20 cellular contexts compared by ENCODE assay signal in the genomic region with DNA sequence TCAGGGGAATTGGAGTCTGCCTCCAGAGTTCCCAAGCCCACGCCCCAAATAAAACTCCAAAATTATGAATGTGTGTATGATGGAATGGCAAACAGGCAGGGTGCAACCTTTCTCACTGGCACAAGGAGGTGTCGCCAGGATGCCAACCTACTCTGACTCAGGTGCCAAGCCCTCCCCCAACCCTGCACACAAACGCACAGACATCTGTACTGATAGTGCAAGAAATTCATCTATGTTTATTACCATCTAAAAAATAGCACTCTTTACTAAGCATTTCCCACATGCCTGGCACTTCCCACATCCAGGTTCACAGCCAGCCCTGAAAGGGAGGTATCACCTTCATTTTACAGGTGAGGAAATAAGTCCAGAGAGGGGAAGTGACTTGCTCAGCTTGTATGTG. TPM values are rescaled to one million over a fixed set of nuclear protein-coding genes. Genes with fewer than 3 reads are reported as not detected.
DNase-seq lines count a peak whose midpoint lies in the region; ATAC-seq and TF ChIP-seq lines count a peak whose summit lies in the region.
"Had no signal": no experiment of that assay in that cellular context is flagged by ENCODE, and none has a peak within 500 bp of the region (broad histone marks: within the 10 kb centered on the region; RNA-seq: fewer than 3 reads in every experiment).

No MANE protein-coding gene starts in this region.

- peaks cover 10% of the 10 kb centered on the region for H3K79me1 ChIP-seq in neuronal stem cell (ENCODE audit: low read depth, low read length)

- no peak overlapping the region for H2BK120ac ChIP-seq in neuronal stem cell (ENCODE audit: low read depth, low read length)

- H3K18ac ChIP-seq in neuronal stem cell (ENCODE audit: low read length), result no peak overlapping the region

- peaks cover 2% of the 10 kb centered on the region for H3K4me1 Mint-ChIP-seq in glutamatergic neuron (ENCODE audit: low read depth, unreplicated experiment)
- H3K4me1 Mint-ChIP-seq: CD8-positive, alpha-beta memory T cell had no signal

- H3K9ac ChIP-seq in HUES64 (ENCODE audit: low read depth, low read length) (peak overlapping the region; percentile 24; the same call in 1 of the 2 replicates), iPS-15b (ENCODE audit: low read depth, low read length) (no peak overlapping the region), neuronal stem cell (ENCODE audit: low read depth, low read length, poor library complexity) (peak overlapping the region; percentile 64), colonic mucosa (ENCODE audit: low read depth in 2 of 2, low read length in 2 of 2) (no peak overlapping the region)
- H3K9ac ChIP-seq: BLaER1 treated with 17β-estradiol and CSF1 and Interleukin-3, amounts not matched to agents 10 nM and 100 nM had no signal

- H3K23ac ChIP-seq in neuronal stem cell (ENCODE audit: low read depth, low read length, poor library complexity), result no peak overlapping the region

- no peak overlapping the region for H3K27ac Mint-ChIP-seq in glutamatergic neuron (ENCODE audit: unreplicated experiment)
- H3K27ac Mint-ChIP-seq: IgD-negative memory B cell had no signal

- no peak overlapping the region for H2AFZ ChIP-seq in neuronal stem cell (ENCODE audit: low read length)

- no peak overlapping the region for H2BK5ac ChIP-seq in neuronal stem cell (ENCODE audit: low read length)

- no peak overlapping the region for H3K4ac ChIP-seq in neuronal stem cell (ENCODE audit: low read length)

- H2BK15ac ChIP-seq in neuronal stem cell (ENCODE audit: low read length), result peak overlapping the region; percentile 90

- H3K4me3 ChIP-seq in HUES64 (ENCODE audit: low read length) (peak overlapping the region; percentile 58), iPS-15b (ENCODE audit: low read depth, low read length) (peak overlapping the region; percentile 52), neuronal stem cell (ENCODE audit: low read length in 2 of 2) (peak overlapping the region; percentile 61 to 83), tibial artery (no peak overlapping the region), colonic mucosa (no peak overlapping the region)
- H3K4me3 ChIP-seq: BLaER1 treated with 17β-estradiol and CSF1 and Interleukin-3, amounts not matched to agents 10 nM and 100 nM had no signal

- no peak for TF ChIP-seq CTCF in 22Rv1 (IDR thresholded peaks at IDR 0.05)
- TF ChIP-seq CTCF in glutamatergic neuron (IDR thresholded peaks at IDR 0.05; ENCODE audit: partially characterized antibody, unreplicated experiment), result no peak
- TF ChIP-seq CTCF in tibial artery (IDR thresholded peaks at IDR 0.05), result no peak
- no peak for TF ChIP-seq CTCF in colonic mucosa (IDR thresholded peaks at IDR 0.05)
- TF ChIP-seq CTCF in omental fat pad (IDR thresholded peaks at IDR 0.05), result no peak

- H4K91ac ChIP-seq in neuronal stem cell (ENCODE audit: low read depth, low read length, poor library complexity), result no peak overlapping the region

- H3K36me3 Mint-ChIP-seq in glutamatergic neuron (ENCODE audit: unreplicated experiment), result peaks cover 5% of the 10 kb centered on the region
- H3K36me3 Mint-ChIP-seq: CD8-positive, alpha-beta memory T cell; IgD-negative memory B cell had no signal

- 91% methylated on average over 3 of the region's 3 CpGs for WGBS in HUES64
- WGBS in neuronal stem cell (ENCODE audit: extremely low coverage in 2 of 2, insufficient read length in 2 of 2, insufficient replicate concordance in 1 of 2), 2 donors, result no CpG with 5 or more reads among the region's 3 CpGs

- peaks cover 8% of the 10 kb centered on the region for H3K4me1 ChIP-seq in HUES64 (ENCODE audit: insufficient read depth, low read length)
- H3K4me1 ChIP-seq in iPS-15b (ENCODE audit: control insufficient read depth, insufficient read depth, low read length), result peaks cover 4% of the 10 kb centered on the region
- H3K4me1 ChIP-seq in neuronal stem cell (ENCODE audit: control insufficient read depth in 2 of 2, insufficient read depth in 1 of 2, low read depth in 1 of 2, low read length in 2 of 2), result peaks cover 15 to 24% of the 10 kb centered on the region in 2 donors
- peaks cover 0 to 25% (median 12%) of the 10 kb centered on the region in 4 donors for H3K4me1 ChIP-seq in tibial artery
- no peaks in the 10 kb centered on the region for H3K4me1 ChIP-seq in colonic mucosa
- H3K4me1 ChIP-seq: BLaER1 treated with 17β-estradiol and CSF1 and Interleukin-3, amounts not matched to agents 10 nM and 100 nM had no signal

- H2AK5ac ChIP-seq in neuronal stem cell (ENCODE audit: low read depth, low read length), result no peak overlapping the region

- H4K8ac ChIP-seq in neuronal stem cell (ENCODE audit: low read depth, low read length), result no peak overlapping the region

- H3K36me3 ChIP-seq in HUES64 (ENCODE audit: insufficient read depth, low read length) (peaks cover 37% of the 10 kb centered on the region), iPS-15b (ENCODE audit: control insufficient read depth, insufficient read depth, low read length) (peaks cover 3% of the 10 kb centered on the region), neuronal stem cell (replicated peaks in 1 of 2; ENCODE audit: control insufficient read depth in 2 of 2, insufficient read depth in 2 of 2, low read length in 2 of 2) (peaks cover 24 to 48% of the 10 kb centered on the region in 2 donors), tibial artery (peaks cover 0 to under 1% (median 0%) of the 10 kb centered on the region in 3 donors), colonic mucosa (no peaks in the 10 kb centered on the region)
- H3K36me3 ChIP-seq: BLaER1 treated with 17β-estradiol and CSF1 and Interleukin-3, amounts not matched to agents 10 nM and 100 nM had no signal

- DNase-seq in neuronal stem cell (ENCODE audit: low spot score) (no peak), glutamatergic neuron (no peak), tibial artery (no peak), colonic mucosa (no peak), omental fat pad (ENCODE audit: low spot score) (no peak)
- DNase-seq: CD8-positive, alpha-beta memory T cell; DMS79 treated with DMSO at 0.1 percent for 48 hours; Kasumi-1; MM.1S; NCI-H1105; NCI-H1694 treated with DMSO at 0.1 percent for 48 hours; NCI-H69; NK-92 treated with Interleukin-12 subunit alpha and Interleukin-12 subunit beta, amount 100 ng/mL, for 24 hours; OCI-M1; SHP77 treated with DMSO at 0.1 percent for 48 hours had no signal

- H3K9me3 Mint-ChIP-seq in glutamatergic neuron (ENCODE audit: unreplicated experiment), result no peaks in the 10 kb centered on the region
- H3K9me3 Mint-ChIP-seq: CD8-positive, alpha-beta memory T cell; IgD-negative memory B cell had no signal

- no peak overlapping the region for H3K14ac ChIP-seq in neuronal stem cell (ENCODE audit: low read length)

- H3K4me3 Mint-ChIP-seq in glutamatergic neuron (ENCODE audit: unreplicated experiment), result no peak overlapping the region
- H3K4me3 Mint-ChIP-seq: IgD-negative memory B cell had no signal

- intact Hi-C loops in tibial artery (cut with DNase I; ENCODE audit: low total_unique reads), result no loop called here
- intact Hi-C loops in colonic mucosa (cut with DNase I), result no loop called here

- ATAC-seq in omental fat pad (ENCODE audit: low FRiP score), result no peak

- H3K27ac ChIP-seq in 22Rv1 (peak overlapping the region; percentile 95), HUES64 (ENCODE audit: low read depth, low read length) (no peak overlapping the region), neuronal stem cell (replicated peaks; ENCODE audit: low read length) (no peak overlapping the region), tibial artery (no peak overlapping the region), colonic mucosa (no peak overlapping the region)
- H3K27ac ChIP-seq: BLaER1 treated with 17β-estradiol and CSF1 and Interleukin-3, amounts not matched to agents 10 nM and 100 nM had no signal

- H3K9me3 ChIP-seq in HUES64 (ENCODE audit: insufficient read depth, low read depth, low read length) (no peaks in the 10 kb centered on the region), iPS-15b (ENCODE audit: control insufficient read depth, insufficient read depth, low read length) (no peaks in the 10 kb centered on the region), neuronal stem cell (replicated peaks in 1 of 2; ENCODE audit: control insufficient read depth in 2 of 2, insufficient read depth in 1 of 2, low read depth in 1 of 2, low read length in 2 of 2) (no peaks in the 10 kb centered on the region), tibial artery (no peaks in the 10 kb centered on the region), colonic mucosa (no peaks in the 10 kb centered on the region)
- H3K9me3 ChIP-seq: BLaER1 treated with 17β-estradiol and CSF1 and Interleukin-3, amounts not matched to agents 10 nM and 100 nM had no signal

- no peaks in the 10 kb centered on the region for H3K27me3 ChIP-seq in HUES64 (ENCODE audit: insufficient read depth, low read length)
- H3K27me3 ChIP-seq in iPS-15b (ENCODE audit: control insufficient read depth, insufficient read depth, low read length), result no peaks in the 10 kb centered on the region
- peaks cover 0 to 8% (median 0%) of the 10 kb centered on the region in 3 experiments for H3K27me3 ChIP-seq in neuronal stem cell (ENCODE audit: control insufficient read depth in 3 of 3, insufficient read depth in 3 of 3, low read depth in 1 of 3, low read length in 3 of 3)
- H3K27me3 ChIP-seq in tibial artery, result peaks cover 0 to 9% of the 10 kb centered on the region in 2 donors
- H3K27me3 ChIP-seq in colonic mucosa, result no peaks in the 10 kb centered on the region
- H3K27me3 ChIP-seq: BLaER1 treated with 17β-estradiol and CSF1 and Interleukin-3, amounts not matched to agents 10 nM and 100 nM had no signal

- peak overlapping the region; percentile 87 for H3K4me2 ChIP-seq in neuronal stem cell (ENCODE audit: insufficient read depth, low read length, poor library complexity, severe bottlenecking)
- H3K4me2 ChIP-seq: BLaER1 treated with 17β-estradiol and CSF1 and Interleukin-3, amounts not matched to agents 10 nM and 100 nM had no signal

- peaks cover 4% of the 10 kb centered on the region for H3K27me3 Mint-ChIP-seq in glutamatergic neuron (ENCODE audit: unreplicated experiment)

- H2BK12ac ChIP-seq in neuronal stem cell (ENCODE audit: low read length), result no peak overlapping the region

RNA-seq across cellular contexts. Expression of gene PLA2G3, which starts 1.2 kb away (rescaled TPM):
- 16.8 TPM for polyA plus RNA-seq in HUES64 (2013, experiment 1 of 2)
- 18.3 TPM for polyA plus RNA-seq in HUES64 (2013, experiment 2 of 2)
- 12.3 TPM for polyA plus RNA-seq in neuronal stem cell (2013, experiment 1 of 2)
- 11.3 TPM for polyA plus RNA-seq in neuronal stem cell (2013, experiment 2 of 2)
- 1.3 TPM for total RNA-seq in glutamatergic neuron (ENCODE audit: unreplicated experiment)
- under 1 TPM; 0.57 to 0.88 TPM for total RNA-seq in colonic mucosa
- total RNA-seq in omental fat pad, result not detected
- total RNA-seq: CD8-positive, alpha-beta memory T cell had no signal
- polyA plus RNA-seq: CD8-positive, alpha-beta memory T cell; IgD-negative memory B cell had no signal

RNA-seq across cellular contexts. Expression of gene INPP5J, which starts 16.3 kb away (rescaled TPM):
- 1.9 TPM for polyA plus RNA-seq in HUES64 (2013, experiment 1 of 2)
- polyA plus RNA-seq in HUES64 (2013, experiment 2 of 2), result 2.1 TPM
- polyA plus RNA-seq in neuronal stem cell (2013, experiment 1 of 2), result 4.8 TPM
- 4.6 TPM for polyA plus RNA-seq in neuronal stem cell (2013, experiment 2 of 2)
- total RNA-seq in glutamatergic neuron (ENCODE audit: unreplicated experiment) (15.4 TPM), colonic mucosa (10 to 100 TPM; 18.3 to 18.4 TPM), omental fat pad (under 1 TPM; 0.24 to 0.84 (median 0.42) TPM)
- polyA plus RNA-seq: CD8-positive, alpha-beta memory T cell; IgD-negative memory B cell had no signal

RNA-seq across cellular contexts. Expression of gene RNF185, which starts 20.9 kb away (rescaled TPM):
- polyA plus RNA-seq in HUES64 (2013, experiment 1 of 2), result 19.2 TPM
- 21.9 TPM for polyA plus RNA-seq in HUES64 (2013, experiment 2 of 2)
- 18.5 TPM for polyA plus RNA-seq in neuronal stem cell (2013, experiment 1 of 2)
- polyA plus RNA-seq in neuronal stem cell (2013, experiment 2 of 2), result 18.0 TPM
- total RNA-seq in glutamatergic neuron (ENCODE audit: unreplicated experiment) (27.4 TPM), colonic mucosa (10 to 100 TPM; 28.1 to 32.3 TPM), omental fat pad (10 to 100 TPM; 25.1 to 39.4 (median 30.0) TPM)

RNA-seq across cellular contexts. Expression of gene SELENOM, which starts 31.7 kb away (rescaled TPM):
- polyA plus RNA-seq in HUES64 (2013, experiment 1 of 2), result 12.2 TPM
- polyA plus RNA-seq in HUES64 (2013, experiment 2 of 2), result 18.4 TPM
- polyA plus RNA-seq in neuronal stem cell (2013, experiment 1 of 2), result 44.6 TPM
- 40.6 TPM for polyA plus RNA-seq in neuronal stem cell (2013, experiment 2 of 2)
- total RNA-seq in glutamatergic neuron (ENCODE audit: unreplicated experiment), result 40.9 TPM
- 10 to 100 TPM; 27.1 to 61.7 TPM for total RNA-seq in colonic mucosa
- total RNA-seq in omental fat pad, result 100 to 1,000 TPM; 162 to 346 (median 230) TPM

RNA-seq across cellular contexts. Expression of gene SMTN, which starts 57.9 kb away (rescaled TPM):
- polyA plus RNA-seq in HUES64 (2013, experiment 1 of 2), result 9.7 TPM
- polyA plus RNA-seq in HUES64 (2013, experiment 2 of 2), result 13.7 TPM
- polyA plus RNA-seq in neuronal stem cell (2013, experiment 1 of 2), result 25.4 TPM
- 25.4 TPM for polyA plus RNA-seq in neuronal stem cell (2013, experiment 2 of 2)
- total RNA-seq in glutamatergic neuron (ENCODE audit: unreplicated experiment) (13.3 TPM), colonic mucosa (100 to 1,000 TPM; 152 to 159 TPM), omental fat pad (100 to 1,000 TPM in 1 of 4 donors, 10 to 100 TPM in 3; 29.2 to 116 (median 32.2) TPM)

Comparison
In these comparisons a context has a peak if more than half of its experiments do, and no peak if none do; other contexts are left out.
1. H3K4me3 ChIP-seq: peak in HUES64 (single experiment), iPS-15b (single experiment) and neuronal stem cell (2 of 2); none in tibial artery (0 of 2) and colonic mucosa (single experiment).
2. H3K9ac ChIP-seq: peak in HUES64 (single experiment) and neuronal stem cell (single experiment); none in iPS-15b (single experiment) and colonic mucosa (0 of 2).